Comparison of ENCODE assay signal across 25 cellular contexts in genomic region chr10:124644281-124644680, GRCh38.
DNase-seq lines count a peak whose midpoint lies in the region; ATAC-seq and TF ChIP-seq lines count a peak whose summit lies in the region.
"Had no signal": no experiment of that assay in that cellular context is flagged by ENCODE, and none has a peak within 500 bp of the region (broad histone marks: within the 10 kb centered on the region; RNA-seq: fewer than 3 reads in every experiment).

No MANE protein-coding gene starts in this region.

- no peak for TF ChIP-seq EP300 in suprapubic skin (IDR thresholded peaks at IDR 0.05)

- TF ChIP-seq POLR2A in spleen (IDR thresholded peaks at IDR 0.05): no peak
- TF ChIP-seq POLR2A in suprapubic skin (IDR thresholded peaks at IDR 0.05): no peak

- no peaks in the 10 kb centered on the region for H3K27me3 ChIP-seq in CD8-positive, alpha-beta memory T cell (ENCODE audit: insufficient read depth, low read length, poor library complexity, severe bottlenecking)
- H3K27me3 ChIP-seq in spleen (replicated peaks in 1 of 7) (no peaks in the 10 kb centered on the region), suprapubic skin (no peaks in the 10 kb centered on the region)
- H3K27me3 ChIP-seq: BE2C, foreskin keratinocyte, Peyer's patch, upper lobe of right lung had no signal

- peaks cover 88% of the 10 kb centered on the region for H3K4me1 ChIP-seq in CD8-positive, alpha-beta memory T cell (ENCODE audit: insufficient read depth, low read length)
- H3K4me1 ChIP-seq in spleen (peaks cover 78 to 100% (median 100%) of the 10 kb centered on the region in 6 donors), suprapubic skin (peaks cover 94% of the 10 kb centered on the region)

- H3K27me3 Mint-ChIP-seq in activated CD4-positive, alpha-beta memory T cell treated with anti-CD3 and anti-CD28 coated beads for 36 hours: no peaks in the 10 kb centered on the region
- H3K27me3 Mint-ChIP-seq in activated CD4-positive, alpha-beta memory T cell treated with anti-CD3 and anti-CD28 coated beads, Interleukin-2, amount 10 ng/mL, durations not matched to agents 7 days and 5 days: no peaks in the 10 kb centered on the region
- H3K27me3 Mint-ChIP-seq in CD8-positive, alpha-beta memory T cell: no peaks in the 10 kb centered on the region

- DNase-seq in activated CD4-positive, alpha-beta memory T cell treated with anti-CD3 and anti-CD28 coated beads for 36 hours: no peak
- DNase-seq in activated CD4-positive, alpha-beta memory T cell treated with anti-CD3 and anti-CD28 coated beads, Interleukin-2, amount 10 ng/mL, durations not matched to agents 7 days and 5 days: no peak
- DNase-seq in CD8-positive, alpha-beta memory T cell: no peak
- DNase-seq in spleen (no peak), CD1c-positive myeloid dendritic cell (ENCODE audit: extremely low spot score) (no peak), suprapubic skin (ENCODE audit: low spot score in 2 of 2) (no peak)
- DNase-seq: 8988T; activated CD4-positive, alpha-beta T cell treated with anti-CD3 and anti-CD28 coated beads, Interleukin-2, amount 50 U/mL, for 1 hour; activated naive CD4-positive, alpha-beta T cell; activated T-cell treated with anti-CD3 and anti-CD28 coated beads for 4 hours; BE2C; dermis blood vessel endothelial cell; DMS153; foreskin keratinocyte; GF-D8; KG1; NCI-H187 treated with DMSO at 0.1 percent for 48 hours; NCI-H226; Peyer's patch; retina; upper lobe of right lung had no signal

- H3K9me3 Mint-ChIP-seq in activated CD4-positive, alpha-beta memory T cell treated with anti-CD3 and anti-CD28 coated beads for 36 hours: no peaks in the 10 kb centered on the region
- no peaks in the 10 kb centered on the region for H3K9me3 Mint-ChIP-seq in activated CD4-positive, alpha-beta memory T cell treated with anti-CD3 and anti-CD28 coated beads, Interleukin-2, amount 10 ng/mL, durations not matched to agents 7 days and 5 days
- no peaks in the 10 kb centered on the region for H3K9me3 Mint-ChIP-seq in CD8-positive, alpha-beta memory T cell
- H3K9me3 Mint-ChIP-seq: mesothelial cell of epicardium had no signal

- H3K4me3 Mint-ChIP-seq in activated CD4-positive, alpha-beta memory T cell treated with anti-CD3 and anti-CD28 coated beads for 36 hours: no peak overlapping the region
- no peak overlapping the region for H3K4me3 Mint-ChIP-seq in activated CD4-positive, alpha-beta memory T cell treated with anti-CD3 and anti-CD28 coated beads, Interleukin-2, amount 10 ng/mL, durations not matched to agents 7 days and 5 days
- H3K4me3 Mint-ChIP-seq in CD8-positive, alpha-beta memory T cell: peak overlapping the region in 1 of 7 donors; percentile 44
- H3K4me3 Mint-ChIP-seq: mesothelial cell of epicardium had no signal

- H3K36me3 ChIP-seq in CD8-positive, alpha-beta memory T cell (ENCODE audit: insufficient read depth, low read length): no peaks in the 10 kb centered on the region
- H3K36me3 ChIP-seq in spleen (peaks cover 0 to 36% (median 5%) of the 10 kb centered on the region in 6 donors), suprapubic skin (no peaks in the 10 kb centered on the region)
- H3K36me3 ChIP-seq: BE2C, Peyer's patch, upper lobe of right lung had no signal

- H3K9me3 ChIP-seq in CD8-positive, alpha-beta memory T cell (ENCODE audit: low read length): no peaks in the 10 kb centered on the region
- H3K9me3 ChIP-seq in spleen: no peaks in the 10 kb centered on the region
- no peaks in the 10 kb centered on the region for H3K9me3 ChIP-seq in suprapubic skin
- H3K9me3 ChIP-seq: BE2C, Peyer's patch, upper lobe of right lung had no signal

- intact Hi-C loops in activated CD4-positive, alpha-beta memory T cell treated with anti-CD3 and anti-CD28 coated beads for 36 hours (cut with micrococcal nuclease): no loop called here
- intact Hi-C loops in spleen (cut with DNase I; ENCODE audit: low total_unique reads): loop anchor here (10.0 kb wide), 1 partner anchor 101 kb away; the partner anchor contains the start of gene FAM53B

- H3K4me1 Mint-ChIP-seq in activated CD4-positive, alpha-beta memory T cell treated with anti-CD3 and anti-CD28 coated beads for 36 hours (ENCODE audit: low read depth): peaks cover 86% of the 10 kb centered on the region
- peaks cover 88% of the 10 kb centered on the region for H3K4me1 Mint-ChIP-seq in activated CD4-positive, alpha-beta memory T cell treated with anti-CD3 and anti-CD28 coated beads, Interleukin-2, amount 10 ng/mL, durations not matched to agents 7 days and 5 days
- peaks cover 88 to 100% (median 94%) of the 10 kb centered on the region in 3 donors for H3K4me1 Mint-ChIP-seq in CD8-positive, alpha-beta memory T cell

- peaks cover 8% of the 10 kb centered on the region for H3K36me3 Mint-ChIP-seq in activated CD4-positive, alpha-beta memory T cell treated with anti-CD3 and anti-CD28 coated beads for 36 hours
- H3K36me3 Mint-ChIP-seq in activated CD4-positive, alpha-beta memory T cell treated with anti-CD3 and anti-CD28 coated beads, Interleukin-2, amount 10 ng/mL, durations not matched to agents 7 days and 5 days (ENCODE audit: low read depth): peaks cover 32% of the 10 kb centered on the region
- peaks cover 0 to 29% (median 1%) of the 10 kb centered on the region in 3 donors for H3K36me3 Mint-ChIP-seq in CD8-positive, alpha-beta memory T cell
- H3K36me3 Mint-ChIP-seq: mesothelial cell of epicardium had no signal

- CTCF ChIA-PET in activated CD4-positive, alpha-beta memory T cell treated with anti-CD3 and anti-CD28 coated beads for 36 hours (lab: Charles Lee): interaction anchor here (0.7 to 1.3 kb wide), 4 partner anchors 61 to 104 kb away, joined by 3 to 4 read pairs (median 4); no protein-coding TSS in a partner anchor
- CTCF ChIA-PET in activated CD4-positive, alpha-beta memory T cell treated with anti-CD3 and anti-CD28 coated beads, Interleukin-2, amount 10 ng/mL, durations not matched to agents 7 days and 5 days (lab: Charles Lee): interaction anchor here (1.3 kb wide), 1 partner anchor 97 kb away, joined by 8 read pairs; no protein-coding TSS in a partner anchor
- CTCF ChIA-PET in CD8-positive, alpha-beta memory T cell (lab: Charles Lee): interaction anchor here (0.9 to 8.3 kb wide), 9 partner anchors 14 to 101 kb away, joined by 3 to 110 read pairs (median 3); no protein-coding TSS in a partner anchor

- POLR2A ChIA-PET in activated CD4-positive, alpha-beta memory T cell treated with anti-CD3 and anti-CD28 coated beads for 36 hours (lab: Charles Lee): interaction anchor here (0.8 kb wide), 1 partner anchor 45 kb away, joined by 4 read pairs; no protein-coding TSS in a partner anchor
- POLR2A ChIA-PET in activated CD4-positive, alpha-beta memory T cell treated with anti-CD3 and anti-CD28 coated beads, Interleukin-2, amount 10 ng/mL, durations not matched to agents 7 days and 5 days (lab: Charles Lee): interaction anchor here (1.3 to 2.1 kb wide), 2 partner anchors 9 to 78 kb away, joined by 4 to 5 read pairs; no protein-coding TSS in a partner anchor
- POLR2A ChIA-PET in CD8-positive, alpha-beta memory T cell (lab: Charles Lee): no interaction called here

- H3K27ac ChIP-seq in CD8-positive, alpha-beta memory T cell (ENCODE audit: low read depth, low read length): no peak overlapping the region
- H3K27ac ChIP-seq in cingulate gyrus (ENCODE audit: low read depth, low read length) (peak overlapping the region; percentile 98), spleen (peak overlapping the region in 5 of 8 donors; percentile 44 to 97 (median 94)), suprapubic skin (no peak overlapping the region)
- H3K27ac ChIP-seq: epithelial cell of prostate, foreskin keratinocyte, upper lobe of right lung had no signal

- ATAC-seq in GM18520 (IDR thresholded peaks at IDR 0.05; ENCODE audit: unreplicated experiment): no peak
- ATAC-seq: foreskin keratinocyte, upper lobe of right lung had no signal

- TF ChIP-seq CTCF in spleen (IDR thresholded peaks at IDR 0.05 in 8 of 11, conservative IDR thresholded peaks at IDR 0.05 in 3 of 11) (no peak), suprapubic skin (IDR thresholded peaks at IDR 0.05) (no peak)

- WGBS in spleen, 5 donors: 77 to 96% (median 85%) methylated on average over 3 of the region's 3 CpGs
- 65% methylated on average over 3 of the region's 3 CpGs for WGBS in suprapubic skin

- H3K27ac Mint-ChIP-seq in activated CD4-positive, alpha-beta memory T cell treated with anti-CD3 and anti-CD28 coated beads for 36 hours: peak overlapping the region; percentile 23
- H3K27ac Mint-ChIP-seq in activated CD4-positive, alpha-beta memory T cell treated with anti-CD3 and anti-CD28 coated beads, Interleukin-2, amount 10 ng/mL, durations not matched to agents 7 days and 5 days: no peak overlapping the region
- peak overlapping the region in 7 of 8 donors; percentile 58 to 99 (median 73) for H3K27ac Mint-ChIP-seq in CD8-positive, alpha-beta memory T cell
- H3K27ac Mint-ChIP-seq: mesothelial cell of epicardium had no signal

- no peak overlapping the region for H3K4me3 ChIP-seq in CD8-positive, alpha-beta memory T cell (ENCODE audit: low read length)
- no peak overlapping the region for H3K4me3 ChIP-seq in spleen
- H3K4me3 ChIP-seq in suprapubic skin: no peak overlapping the region
- H3K4me3 ChIP-seq: Peyer's patch, upper lobe of right lung had no signal

Comparison
In these comparisons a context has a peak if more than half of its experiments do, and no peak if none do; other contexts are left out.
1. H3K27ac ChIP-seq: peak in cingulate gyrus (single experiment) and spleen (5 of 8); none in CD8-positive, alpha-beta memory T cell (single experiment) and suprapubic skin (single experiment).